In the genomic region with DNA sequence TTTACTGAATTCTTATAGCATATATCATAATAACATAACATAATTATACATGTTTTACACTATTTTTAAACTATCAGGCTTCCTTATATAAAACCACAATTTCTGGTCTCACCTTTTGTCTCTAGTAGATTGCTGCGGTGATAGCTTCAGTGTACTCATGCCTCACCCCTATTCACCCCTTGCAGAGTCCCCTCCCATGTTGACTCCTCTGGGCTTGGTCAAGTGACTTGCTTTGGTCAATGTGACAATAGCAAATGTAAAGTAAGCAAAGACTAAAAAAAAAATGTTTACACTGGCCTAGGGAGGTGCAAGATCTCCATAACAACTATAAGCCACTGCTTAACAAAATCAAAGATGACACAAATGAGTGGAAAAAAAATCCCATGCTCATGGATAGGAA, we compare ENCODE assay signal across 20 cellular contexts.
A peak's percentile ranks its signal among the peaks of the same experiment; 100 is the strongest.
DNase-seq lines count a peak whose midpoint lies in the region; ATAC-seq and TF ChIP-seq lines count a peak whose summit lies in the region.
"Had no signal": no experiment of that assay in that cellular context is flagged by ENCODE, and none has a peak within 500 bp of the region (broad histone marks: within the 10 kb centered on the region; RNA-seq: fewer than 3 reads in every experiment).

No MANE protein-coding gene starts in this region.

- peak; percentile 1 for DNase-seq in DMS153 (lab: John Stamatoyannopoulos, UW)
- no peak for DNase-seq in DMS153 treated with DMSO at 0.1 percent for 48 hours (lab: John Stamatoyannopoulos, UW; ENCODE audit: unreplicated experiment)
- peak; percentile 12 for DNase-seq in NCI-H748 (lab: John Stamatoyannopoulos, UW; ENCODE audit: unreplicated experiment)
- no peak for DNase-seq in NCI-H748 treated with DMSO at 0.1 percent for 48 hours (lab: John Stamatoyannopoulos, UW)
- DNase-seq in CD8-positive, alpha-beta T cell: no peak
- DNase-seq: AML-193; CD4-positive, alpha-beta T cell; CD8-positive, alpha-beta memory T cell; COR-L47; DMS 273 treated with DMSO at 0.1 percent for 48 hours; DMS79; DND-41; EL; GDM1 had no signal

- no peak overlapping the region for H3K27ac ChIP-seq in CD8-positive, alpha-beta T cell (ENCODE audit: low read depth, low read length)
- H3K27ac ChIP-seq: 22Rv1; A549; BLaER1 treated with 17β-estradiol and CSF1 and Interleukin-3, amounts not matched to agents 10 nM and 100 nM; C4-2B had no signal

- no peak overlapping the region for H3K4me3 Mint-ChIP-seq in CD8-positive, alpha-beta T cell
- H3K4me3 Mint-ChIP-seq: B cell; CD4-positive, alpha-beta T cell; CD8-positive, alpha-beta memory T cell had no signal

- no peak overlapping the region for H3K4me3 ChIP-seq in CD8-positive, alpha-beta T cell (ENCODE audit: low read depth, low read length)
- H3K4me3 ChIP-seq: A549; BLaER1 treated with 17β-estradiol and CSF1 and Interleukin-3, amounts not matched to agents 10 nM and 100 nM; GM12878 had no signal

- no peaks in the 10 kb centered on the region for H3K36me3 ChIP-seq in CD8-positive, alpha-beta T cell (ENCODE audit: insufficient read depth, low read length)
- H3K36me3 ChIP-seq: BLaER1 treated with 17β-estradiol and CSF1 and Interleukin-3, amounts not matched to agents 10 nM and 100 nM had no signal

- no peaks in the 10 kb centered on the region for H3K27me3 ChIP-seq in CD8-positive, alpha-beta T cell (ENCODE audit: insufficient read depth, low read length)
- H3K27me3 ChIP-seq: BLaER1 treated with 17β-estradiol and CSF1 and Interleukin-3, amounts not matched to agents 10 nM and 100 nM had no signal

- H3K27ac Mint-ChIP-seq in CD8-positive, alpha-beta T cell: no peak overlapping the region
- H3K27ac Mint-ChIP-seq: B cell; CD4-positive, alpha-beta T cell; CD8-positive, alpha-beta memory T cell had no signal

- POLR2A ChIA-PET in CD8-positive, alpha-beta T cell (lab: Charles Lee): no interaction called here

- CTCF ChIA-PET in CD8-positive, alpha-beta T cell (lab: Charles Lee): no interaction called here

- H3K36me3 Mint-ChIP-seq in CD8-positive, alpha-beta T cell: no peaks in the 10 kb centered on the region
- H3K36me3 Mint-ChIP-seq: CD8-positive, alpha-beta memory T cell had no signal

- H3K4me1 ChIP-seq in CD8-positive, alpha-beta T cell (ENCODE audit: insufficient read depth, low read length): no peaks in the 10 kb centered on the region
- H3K4me1 ChIP-seq: A549; BLaER1 treated with 17β-estradiol and CSF1 and Interleukin-3, amounts not matched to agents 10 nM and 100 nM had no signal

- intact Hi-C loops in CD8-positive, alpha-beta T cell (cut with DNase I, micrococcal nuclease): no loop called here

- H3K9me3 ChIP-seq in CD8-positive, alpha-beta T cell (ENCODE audit: low read length): no peaks in the 10 kb centered on the region
- H3K9me3 ChIP-seq: A549; BLaER1 treated with 17β-estradiol and CSF1 and Interleukin-3, amounts not matched to agents 10 nM and 100 nM had no signal

- no peaks in the 10 kb centered on the region for H3K27me3 Mint-ChIP-seq in CD8-positive, alpha-beta T cell (ENCODE audit: low read depth)
- H3K27me3 Mint-ChIP-seq: B cell; CD4-positive, alpha-beta T cell; CD8-positive, alpha-beta memory T cell had no signal

- no peak for ATAC-seq in CD8-positive, alpha-beta T cell
- ATAC-seq: A549, GM12878 had no signal

- peaks cover 12% of the 10 kb centered on the region for H3K9me3 Mint-ChIP-seq in CD8-positive, alpha-beta T cell

- no peaks in the 10 kb centered on the region for H3K4me1 Mint-ChIP-seq in CD8-positive, alpha-beta T cell (ENCODE audit: low read depth)
- H3K4me1 Mint-ChIP-seq: B cell; CD8-positive, alpha-beta memory T cell had no signal

- no peak for TF ChIP-seq CTCF in CD8-positive, alpha-beta T cell (IDR thresholded peaks at IDR 0.05)

Comparison
In these comparisons a context has a peak if more than half of its experiments do, and no peak if none do; other contexts are left out.
1. DNase-seq: peak in DMS153 (single experiment) and NCI-H748 (single experiment); none in DMS153 treated with DMSO at 0.1 percent for 48 hours (single experiment), NCI-H748 treated with DMSO at 0.1 percent for 48 hours (single experiment) and CD8-positive, alpha-beta T cell (0 of 7).